ENCODE assay signal across 15 cellular contexts in the genomic region with DNA sequence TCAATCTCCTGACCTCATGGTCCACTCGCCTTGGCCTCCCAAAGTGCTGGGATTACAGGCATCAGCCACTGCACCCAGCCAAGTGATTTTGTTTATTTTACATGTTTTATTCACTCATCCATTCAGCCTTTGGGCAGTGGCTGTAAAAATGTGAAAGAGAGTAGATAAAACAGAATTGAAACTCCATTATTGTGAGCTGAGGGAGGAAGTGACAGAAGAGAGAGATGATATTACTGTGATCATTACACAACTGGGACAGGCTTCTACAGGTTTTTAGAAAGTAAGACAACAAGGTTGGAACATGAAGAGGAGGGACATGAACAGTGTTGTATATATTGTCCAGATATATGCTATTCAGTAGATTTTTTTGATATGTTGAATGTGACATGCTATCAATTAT. TPM values are rescaled to one million over a fixed set of nuclear protein-coding genes. Genes with fewer than 3 reads are reported as not detected.
DNase-seq lines count a peak whose midpoint lies in the region; ATAC-seq, FAIRE-seq and TF ChIP-seq lines count a peak whose summit lies in the region.
"Had no signal": no experiment of that assay in that cellular context is flagged by ENCODE, and none has a peak within 500 bp of the region (broad histone marks: within the 10 kb centered on the region; RNA-seq: fewer than 3 reads in every experiment).

No MANE protein-coding gene starts in this region.

- DNase-seq in activated CD4-positive, alpha-beta memory T cell treated with anti-CD3 and anti-CD28 coated beads, Interleukin-2, amount 10 ng/mL, durations not matched to agents 7 days and 5 days = no peak
- DNase-seq in activated CD4-positive, alpha-beta memory T cell treated with anti-CD3 and anti-CD28 coated beads for 36 hours = no peak
- DNase-seq in GM20000 (ENCODE audit: low spot score) (peak; percentile 68), GM12878 (ENCODE audit: low read depth, low spot score) (no peak), NCI-H2029 treated with DMSO at 0.1 percent for 48 hours (lab: John Stamatoyannopoulos, UW) (no peak), mesenteric fat pad (ENCODE audit: low spot score) (no peak), WERI-Rb-1 (no peak)
- DNase-seq: activated gamma-delta T cell, caudate nucleus, NCI-H1930, posterior cingulate gyrus had no signal

- intact Hi-C loops in activated CD4-positive, alpha-beta memory T cell treated with anti-CD3 and anti-CD28 coated beads for 36 hours (cut with micrococcal nuclease) = loop anchor here (1.0 kb wide), 1 partner anchor 14 kb away; no protein-coding TSS in a partner anchor
- intact Hi-C loops in GM12878 (cut with micrococcal nuclease; ENCODE audit: unreplicated experiment) = no loop called here

- RAD21 ChIA-PET in GM12878 (lab: Charles Lee; ENCODE audit: unreplicated experiment) = interaction anchor here (0.6 to 1.2 kb wide), 4 partner anchors 9 to 96 kb away, joined by 4 read pairs; no protein-coding TSS in a partner anchor

- POLR2A ChIA-PET in activated CD4-positive, alpha-beta memory T cell treated with anti-CD3 and anti-CD28 coated beads, Interleukin-2, amount 10 ng/mL, durations not matched to agents 7 days and 5 days (lab: Charles Lee) = no interaction called here
- POLR2A ChIA-PET in activated CD4-positive, alpha-beta memory T cell treated with anti-CD3 and anti-CD28 coated beads for 36 hours (lab: Charles Lee) = no interaction called here
- POLR2A ChIA-PET in GM12878 (lab: Charles Lee) = no interaction called here

- peaks cover 7% of the 10 kb centered on the region for H3K4me1 Mint-ChIP-seq in activated CD4-positive, alpha-beta memory T cell treated with anti-CD3 and anti-CD28 coated beads, Interleukin-2, amount 10 ng/mL, durations not matched to agents 7 days and 5 days
- H3K4me1 Mint-ChIP-seq in activated CD4-positive, alpha-beta memory T cell treated with anti-CD3 and anti-CD28 coated beads for 36 hours (ENCODE audit: low read depth) = peaks cover 16% of the 10 kb centered on the region
- H3K4me1 Mint-ChIP-seq: mesothelial cell of epicardium had no signal

- no peak overlapping the region for H2AFZ ChIP-seq in GM12878 (ENCODE audit: control insufficient read depth, low read depth, low read length)

- BruUV-seq in GM12878 (replicated peaks; lab: Mats Ljungman, UMichigan) = no TSS peak

- H3K9ac ChIP-seq in GM12878 (ENCODE audit: control insufficient read depth, insufficient read depth, low read length) = no peak overlapping the region

- H4K20me1 ChIP-seq in GM12878 (ENCODE audit: control insufficient read depth, insufficient read depth) = no peaks in the 10 kb centered on the region

- peaks cover 14% of the 10 kb centered on the region for H3K9me3 Mint-ChIP-seq in activated CD4-positive, alpha-beta memory T cell treated with anti-CD3 and anti-CD28 coated beads, Interleukin-2, amount 10 ng/mL, durations not matched to agents 7 days and 5 days
- H3K9me3 Mint-ChIP-seq in activated CD4-positive, alpha-beta memory T cell treated with anti-CD3 and anti-CD28 coated beads for 36 hours = peaks cover 11% of the 10 kb centered on the region

- no peaks in the 10 kb centered on the region for H3K27me3 Mint-ChIP-seq in activated CD4-positive, alpha-beta memory T cell treated with anti-CD3 and anti-CD28 coated beads, Interleukin-2, amount 10 ng/mL, durations not matched to agents 7 days and 5 days
- no peaks in the 10 kb centered on the region for H3K27me3 Mint-ChIP-seq in activated CD4-positive, alpha-beta memory T cell treated with anti-CD3 and anti-CD28 coated beads for 36 hours

- H3K27ac ChIP-seq in GM12878 (ENCODE audit: control insufficient read depth, insufficient read depth) = peak overlapping the region; percentile 79
- no peak overlapping the region for H3K27ac ChIP-seq in WERI-Rb-1
- H3K27ac ChIP-seq: A549, vagina had no signal

- peak; percentile 23 for FAIRE-seq in GM12878 (lab: Jason Lieb, UNC)
- FAIRE-seq: A549 had no signal

- no peak for TF ChIP-seq RAD21 in GM12878 (IDR thresholded peaks at IDR 0.05; ENCODE audit: insufficient read depth, low read depth, low read length)

- H3K36me3 ChIP-seq in GM12878 (ENCODE audit: control insufficient read depth in 2 of 2, insufficient read depth in 2 of 2, low read length in 1 of 2) (peaks cover 0 to 5% of the 10 kb centered on the region in 2 experiments; a peak in 2 of 4 replicates), WERI-Rb-1 (peaks cover 26% of the 10 kb centered on the region)

- ATAC-seq in HG03159 (IDR thresholded peaks at IDR 0.05; ENCODE audit: unreplicated experiment) (peak; percentile 46), GM12878 (peak; percentile 98)
- ATAC-seq: A549 had no signal

- H3K36me3 Mint-ChIP-seq in activated CD4-positive, alpha-beta memory T cell treated with anti-CD3 and anti-CD28 coated beads, Interleukin-2, amount 10 ng/mL, durations not matched to agents 7 days and 5 days (ENCODE audit: low read depth) = peaks cover 61% of the 10 kb centered on the region
- H3K36me3 Mint-ChIP-seq in activated CD4-positive, alpha-beta memory T cell treated with anti-CD3 and anti-CD28 coated beads for 36 hours = peaks cover 46% of the 10 kb centered on the region

- no peak for TF ChIP-seq CTCF in GM20000 (IDR thresholded peaks at IDR 0.05; ENCODE audit: extremely low read depth, missing control alignments)
- TF ChIP-seq CTCF in GM12878 (IDR thresholded peaks at IDR 0.05 in 2 of 3, conservative IDR thresholded peaks at IDR 0.05 in 1 of 3; ENCODE audit: control insufficient read depth in 2 of 3, extremely low read depth in 1 of 3, insufficient read depth in 1 of 3, low read depth in 3 of 3, low read length in 3 of 3) = no peak
- TF ChIP-seq CTCF in WERI-Rb-1 (IDR thresholded peaks at IDR 0.05; ENCODE audit: low read depth, low read length) = no peak

- WGBS in GM12878 (ENCODE audit: insufficient coverage, insufficient replicate concordance, low lambda C conversion rate, missing lambda C conversion rate) = 0% methylated on average over 1 of the region's 1 CpG

- no peak for TF ChIP-seq POLR2A in GM12878 (IDR thresholded peaks at IDR 0.05; ENCODE audit: low read depth, low read length)

- SMC1A ChIA-PET in GM12878 (lab: Charles Lee; ENCODE audit: uncharacterized antibody, unreplicated experiment) = interaction anchor here (0.7 to 2.1 kb wide), 2 partner anchors 9 to 10 kb away, joined by 3 to 9 read pairs; no protein-coding TSS in a partner anchor

- peaks cover 7% of the 10 kb centered on the region; the same call in 1 of the 2 replicates for H3K4me1 ChIP-seq in GM12878 (ENCODE audit: control insufficient read depth, insufficient read depth, low read length)
- H3K4me1 ChIP-seq: A549, vagina had no signal

- H3K9me3 ChIP-seq in GM12878 (replicated peaks; ENCODE audit: control insufficient read depth, insufficient read depth, low read length) (peaks cover 5% of the 10 kb centered on the region; the same call in 2 of the 3 replicates), WERI-Rb-1 (ENCODE audit: severe bottlenecking) (no peaks in the 10 kb centered on the region)
- H3K9me3 ChIP-seq: A549, vagina had no signal

- H3K79me2 ChIP-seq in GM12878 (ENCODE audit: control insufficient read depth, insufficient read depth, low read length) = no peaks in the 10 kb centered on the region; the same call in none of the 2 replicates

- H3K27me3 ChIP-seq in GM12878 (replicated peaks in 1 of 2; ENCODE audit: control insufficient read depth in 2 of 2, insufficient read depth in 2 of 2, low read length in 1 of 2) (no peaks in the 10 kb centered on the region), WERI-Rb-1 (ENCODE audit: insufficient read depth, low read depth, severe bottlenecking) (no peaks in the 10 kb centered on the region)
- H3K27me3 ChIP-seq: vagina had no signal

- in situ Hi-C loops in GM12878 (cut with MboI) = no loop called here

- TF ChIP-seq EP300 in GM12878 (IDR thresholded peaks at IDR 0.05; ENCODE audit: borderline replicate concordance in 1 of 2, control insufficient read depth in 1 of 2, low read depth in 2 of 2, low read length in 2 of 2) = 0 out of 4 replicates have a peak, but pooled peaks of 1 of the 2 experiments have one; percentile 37

- H3K4me2 ChIP-seq in GM12878 (ENCODE audit: control insufficient read depth, insufficient read depth) = 0 out of 2 replicates have a peak overlapping the region, but pooled peaks have one; percentile 18
- H3K4me2 ChIP-seq: A549 had no signal

- CTCF ChIA-PET in activated CD4-positive, alpha-beta memory T cell treated with anti-CD3 and anti-CD28 coated beads, Interleukin-2, amount 10 ng/mL, durations not matched to agents 7 days and 5 days (lab: Charles Lee) = interaction anchor here (0.9 kb wide), 1 partner anchor 9 kb away, joined by 3 read pairs; no protein-coding TSS in a partner anchor
- CTCF ChIA-PET in activated CD4-positive, alpha-beta memory T cell treated with anti-CD3 and anti-CD28 coated beads for 36 hours (lab: Charles Lee) = interaction anchor here (1.4 kb wide), 1 partner anchor 9 kb away, joined by 5 read pairs; no protein-coding TSS in a partner anchor
- CTCF ChIA-PET in GM12878 (lab: Yijun Ruan, JAX) = interaction anchor here (1.0 to 3.7 kb wide), 4 partner anchors 9 to 100 kb away, joined by 3 to 20 read pairs (median 4); no protein-coding TSS in a partner anchor

- no peak overlapping the region for H3K4me3 Mint-ChIP-seq in activated CD4-positive, alpha-beta memory T cell treated with anti-CD3 and anti-CD28 coated beads, Interleukin-2, amount 10 ng/mL, durations not matched to agents 7 days and 5 days
- no peak overlapping the region for H3K4me3 Mint-ChIP-seq in activated CD4-positive, alpha-beta memory T cell treated with anti-CD3 and anti-CD28 coated beads for 36 hours
- H3K4me3 Mint-ChIP-seq: mesothelial cell of epicardium had no signal

- no peak overlapping the region for H3K4me3 ChIP-seq in GM12878
- no peak overlapping the region for H3K4me3 ChIP-seq in WERI-Rb-1 (ENCODE audit: low read depth, low read length)
- H3K4me3 ChIP-seq: A549, vagina had no signal

- peak overlapping the region; percentile 14 for H3K27ac Mint-ChIP-seq in activated CD4-positive, alpha-beta memory T cell treated with anti-CD3 and anti-CD28 coated beads, Interleukin-2, amount 10 ng/mL, durations not matched to agents 7 days and 5 days
- no peak overlapping the region for H3K27ac Mint-ChIP-seq in activated CD4-positive, alpha-beta memory T cell treated with anti-CD3 and anti-CD28 coated beads for 36 hours
- H3K27ac Mint-ChIP-seq: mesothelial cell of epicardium had no signal

RNA-seq across cellular contexts. Expression of a gene that starts 25.0 kb away (rescaled TPM):
- total RNA-seq in activated CD4-positive, alpha-beta memory T cell treated with anti-CD3 and anti-CD28 coated beads, Interleukin-2, amount 10 ng/mL, durations not matched to agents 7 days and 5 days = 10 to 100 TPM; 24.2 to 26.1 TPM
- 10 to 100 TPM; 30.4 to 32.2 TPM for total RNA-seq in activated CD4-positive, alpha-beta memory T cell treated with anti-CD3 and anti-CD28 coated beads for 36 hours
- 17.2 and 18.1 TPM in 2 replicates for total RNA-seq in GM12878 (2013; cell fraction: nucleolus; rRNA removed)
- total RNA-seq in GM12878 (2014; rRNA removed) (17.7 and 23.0 TPM in 2 replicates), GM12878 (2014; rRNA removed; fragmentation: Illumina TruSeq; extraction: Trizol) (13.9 and 14.2 TPM in 2 replicates), GM12878 (2021) (11.4 and 11.9 TPM in 2 replicates), mesenteric fat pad (44.0 TPM)
- 5.5 TPM for polyA plus RNA-seq in GM12878 (2011; ENCODE audit: low read depth)
- polyA plus RNA-seq in GM12878 (2011; rRNA removed) (19.1 and 28.4 TPM in 2 replicates), GM12878 (2014; fragmentation: Illumina TruSeq; extraction: Trizol) (13.1 and 15.5 TPM in 2 replicates), GM12878 (2014; fragmentation: Nextera tagmentation; extraction: Ambion mirVana) (1 to 10 TPM; 4.6 to 5.2 TPM), GM12878 (2014; rRNA removed) (10.1 and 10.7 TPM in 2 replicates), GM12878 (2016; fragmentation: Nextera tagmentation; extraction: Ambion mirVana) (10 to 100 TPM; 14.9 to 15.6 TPM)
- 10.0 and 11.6 TPM in 2 replicates for polyA plus RNA-seq in GM12878 (2011; cell fraction: cytosol; rRNA removed)
- 5.3 and 6.3 TPM in 2 replicates for polyA plus RNA-seq in GM12878 (2011; cell fraction: nucleus; rRNA removed)
- polyA plus RNA-seq in GM12878 (2012) = 7.0 and 11.6 TPM in 2 replicates
- 14.8 and 17.3 TPM in 2 replicates for polyA minus RNA-seq in GM12878 (2011; rRNA and poly(A)+ RNA removed)
- polyA minus RNA-seq in GM12878 (2011; cell fraction: cytosol; rRNA and poly(A)+ RNA removed) = 4.9 and 6.1 TPM in 2 replicates
- polyA minus RNA-seq in GM12878 (2011; cell fraction: nucleus; rRNA and poly(A)+ RNA removed) = 6.2 and 9.1 TPM in 2 replicates

RNA-seq across cellular contexts. Expression of a gene that starts 59.3 kb away (rescaled TPM):
- total RNA-seq in activated CD4-positive, alpha-beta memory T cell treated with anti-CD3 and anti-CD28 coated beads, Interleukin-2, amount 10 ng/mL, durations not matched to agents 7 days and 5 days = 10 to 100 TPM; 18.6 to 20.1 TPM
- total RNA-seq in activated CD4-positive, alpha-beta memory T cell treated with anti-CD3 and anti-CD28 coated beads for 36 hours = 10 to 100 TPM; 23.1 to 24.5 TPM
- total RNA-seq in GM12878 (2013; cell fraction: nucleolus; rRNA removed) = 10.2 and 14.3 TPM in 2 replicates
- total RNA-seq in GM12878 (2014; rRNA removed) (2.1 and 2.7 TPM in 2 replicates), GM12878 (2014; rRNA removed; fragmentation: Illumina TruSeq; extraction: Trizol) (3.9 and 4.1 TPM in 2 replicates), GM12878 (2021) (2.6 and 3.4 TPM in 2 replicates), mesenteric fat pad (not detected)
- polyA plus RNA-seq in GM12878 (2011; ENCODE audit: low read depth) = 0.87 TPM
- polyA plus RNA-seq in GM12878 (2011; rRNA removed) (7.4 TPM in 2 replicates), GM12878 (2014; fragmentation: Illumina TruSeq; extraction: Trizol) (4.0 and 9.8 TPM in 2 replicates), GM12878 (2014; fragmentation: Nextera tagmentation; extraction: Ambion mirVana) (1 to 10 TPM; 2.9 to 3.0 TPM), GM12878 (2014; rRNA removed) (1.7 and 2.2 TPM in 2 replicates), GM12878 (2016; fragmentation: Nextera tagmentation; extraction: Ambion mirVana) (1 to 10 TPM; 2.2 to 3.1 TPM)
- 5.5 and 5.7 TPM in 2 replicates for polyA plus RNA-seq in GM12878 (2011; cell fraction: cytosol; rRNA removed)
- 13.6 and 23.5 TPM in 2 replicates for polyA plus RNA-seq in GM12878 (2011; cell fraction: nucleus; rRNA removed)
- 2.3 and 3.3 TPM in 2 replicates for polyA plus RNA-seq in GM12878 (2012)
- 7.6 and 10.5 TPM in 2 replicates for polyA minus RNA-seq in GM12878 (2011; rRNA and poly(A)+ RNA removed)
- 1.7 and 2.0 TPM in 2 replicates for polyA minus RNA-seq in GM12878 (2011; cell fraction: cytosol; rRNA and poly(A)+ RNA removed)
- 2.9 and 6.2 TPM in 2 replicates for polyA minus RNA-seq in GM12878 (2011; cell fraction: nucleus; rRNA and poly(A)+ RNA removed)
- total RNA-seq: vagina had no signal
